ENCODE assay signal across 1 cellular context in genomic region chr6:43021270-43022047, GRCh38.
A peak's percentile ranks its signal among the peaks of the same experiment; 100 is the strongest.
TF ChIP-seq lines count a peak whose summit lies in the region.

RRP36 (plus strand) TSS chr6:43021623; CDS start chr6:43021655, 32 bp downstream.

TF ChIP-seq in HepG2, 621 proteins besides CTCF, POLR2A, EP300 and RAD21 (continued from another document and continues in another):
- peak; percentile 91 for TF ChIP-seq GMEB1 (CRISPR knock-in tag; IDR thresholded peaks at IDR 0.05; ENCODE audit: borderline replicate concordance)
- peak; percentile 59; the same call in 1 of the 2 replicates for TF ChIP-seq FOXC1 (CRISPR knock-in tag; IDR thresholded peaks at IDR 0.05; ENCODE audit: borderline replicate concordance)
- peak; percentile 41; the same call in 1 of the 2 replicates for TF ChIP-seq NRL (CRISPR knock-in tag; IDR thresholded peaks at IDR 0.05; ENCODE audit: borderline replicate concordance)
- TF ChIP-seq PLSCR1 (CRISPR knock-in tag; IDR thresholded peaks at IDR 0.05; ENCODE audit: borderline replicate concordance) = no peak
- TF ChIP-seq CHD2 (IDR thresholded peaks at IDR 0.05; ENCODE audit: low read depth, low read length) = no peak
- peak; percentile 94 for TF ChIP-seq ZNF235 (CRISPR knock-in tag; IDR thresholded peaks at IDR 0.05; ENCODE audit: borderline replicate concordance)
- TF ChIP-seq ZNF34 (CRISPR knock-in tag; IDR thresholded peaks at IDR 0.05; ENCODE audit: borderline replicate concordance) = no peak
- TF ChIP-seq ZUFSP (CRISPR knock-in tag; IDR thresholded peaks at IDR 0.05; ENCODE audit: borderline replicate concordance) = no peak
- TF ChIP-seq ZBTB3 (CRISPR knock-in tag; IDR thresholded peaks at IDR 0.05; ENCODE audit: borderline replicate concordance, low read depth) = no peak
- TF ChIP-seq ZNF224 (CRISPR knock-in tag; IDR thresholded peaks at IDR 0.05) = 0 out of 2 replicates have a peak, but pooled peaks have one; percentile 36
- no peak for TF ChIP-seq ZKSCAN1 (IDR thresholded peaks at IDR 0.05; ENCODE audit: low read length)
- no peak; the same call in 1 of the 2 replicates for TF ChIP-seq ELF3 (CRISPR knock-in tag; IDR thresholded peaks at IDR 0.05)
- TF ChIP-seq GTF2F1 (IDR thresholded peaks at IDR 0.05; ENCODE audit: low read length) = no peak
- TF ChIP-seq ZNF282 (IDR thresholded peaks at IDR 0.05; ENCODE audit: partially characterized antibody) = no peak
- TF ChIP-seq JARID2 (CRISPR knock-in tag; IDR thresholded peaks at IDR 0.05; ENCODE audit: insufficient replicate concordance) = no peak
- TF ChIP-seq ARID5B (CRISPR knock-in tag; IDR thresholded peaks at IDR 0.05) = peak; percentile 41; the same call in 1 of the 2 replicates
- TF ChIP-seq ZNF232 (CRISPR knock-in tag; IDR thresholded peaks at IDR 0.05; ENCODE audit: borderline replicate concordance) = peak; percentile 85; the same call in 1 of the 2 replicates
- no peak for TF ChIP-seq SAFB2 (CRISPR knock-in tag; IDR thresholded peaks at IDR 0.05; ENCODE audit: borderline replicate concordance, low read depth)
- 0 out of 2 replicates have a peak, but pooled peaks have one; percentile 10 for TF ChIP-seq ZBTB43 (CRISPR knock-in tag; conservative IDR thresholded peaks at IDR 0.05)
- TF ChIP-seq HOXD1 (CRISPR knock-in tag; IDR thresholded peaks at IDR 0.05) = peak; percentile 87; the same call in 1 of the 2 replicates
- no peak for TF ChIP-seq ZNF18 (CRISPR knock-in tag; IDR thresholded peaks at IDR 0.05; ENCODE audit: insufficient replicate concordance)
- no peak for TF ChIP-seq CHCHD3 (CRISPR knock-in tag; IDR thresholded peaks at IDR 0.05)
- TF ChIP-seq ZNF33A (CRISPR knock-in tag; IDR thresholded peaks at IDR 0.05; ENCODE audit: borderline replicate concordance) = no peak
- no peak for TF ChIP-seq ZNF720 (CRISPR knock-in tag; IDR thresholded peaks at IDR 0.05)
- no peak for TF ChIP-seq PITX1 (CRISPR knock-in tag; IDR thresholded peaks at IDR 0.05)
- TF ChIP-seq CAMTA2 (CRISPR knock-in tag; IDR thresholded peaks at IDR 0.05; ENCODE audit: borderline replicate concordance) = peak; percentile 90
- no peak; the same call in 1 of the 2 replicates for TF ChIP-seq ZBTB10 (CRISPR knock-in tag; IDR thresholded peaks at IDR 0.05; ENCODE audit: borderline replicate concordance)
- TF ChIP-seq PATZ1 (CRISPR knock-in tag; IDR thresholded peaks at IDR 0.05) = no peak
- TF ChIP-seq HOXA5 (CRISPR knock-in tag; IDR thresholded peaks at IDR 0.05) = no peak; the same call in 1 of the 2 replicates
- TF ChIP-seq MTF1 (CRISPR knock-in tag; IDR thresholded peaks at IDR 0.05) = no peak
- TF ChIP-seq TFDP2 (CRISPR knock-in tag; IDR thresholded peaks at IDR 0.05) = peak; percentile 77
- no peak for TF ChIP-seq RFX5 (IDR thresholded peaks at IDR 0.05; ENCODE audit: low read depth, low read length)
- no peak for TF ChIP-seq REST (IDR thresholded peaks at IDR 0.05; ENCODE audit: borderline replicate concordance in 1 of 2, low read depth in 1 of 2, low read length in 2 of 2)
- TF ChIP-seq PHF21A (CRISPR knock-in tag; IDR thresholded peaks at IDR 0.05) = peak; percentile 13; the same call in 1 of the 2 replicates
